1 cellular context compared by ENCODE assay signal in the genomic region with DNA sequence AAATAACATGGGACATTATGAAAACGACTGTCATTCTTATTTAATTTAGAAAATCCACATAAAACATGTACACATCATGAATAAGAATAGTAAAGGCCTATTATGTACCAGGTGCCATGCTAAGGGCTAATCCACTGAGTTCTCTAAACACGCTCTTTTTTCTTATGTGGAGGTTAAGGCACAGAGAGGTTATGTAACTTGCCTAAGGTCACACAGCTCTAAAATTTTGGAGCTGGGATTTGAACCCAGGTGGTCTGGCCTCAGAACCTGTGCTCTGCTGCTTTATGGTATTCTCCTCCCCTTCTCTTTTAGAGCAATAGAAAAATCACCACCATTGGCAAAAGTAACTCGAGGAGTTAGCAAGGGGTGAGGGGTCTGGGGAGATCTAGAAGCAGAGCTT.
TF ChIP-seq lines count a peak whose summit lies in the region.

No MANE protein-coding gene starts in this region.

TF ChIP-seq in H1, 55 proteins besides CTCF, POLR2A, EP300 and RAD21 (continued from another document):
- no peak for TF ChIP-seq SAP30 (IDR thresholded peaks at IDR 0.05; ENCODE audit: insufficient read depth, insufficient replicate concordance, low read length)
- TF ChIP-seq, protein P1, sequence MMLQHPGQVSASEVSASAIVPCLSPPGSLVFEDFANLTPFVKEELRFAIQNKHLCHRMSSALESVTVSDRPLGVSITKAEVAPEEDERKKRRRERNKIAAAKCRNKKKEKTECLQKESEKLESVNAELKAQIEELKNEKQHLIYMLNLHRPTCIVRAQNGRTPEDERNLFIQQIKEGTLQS (IDR thresholded peaks at IDR 0.05; ENCODE audit: insufficient read depth, low read depth, low read length): no peak
- TF ChIP-seq HDAC2 (IDR thresholded peaks at IDR 0.05; ENCODE audit: borderline replicate concordance in 1 of 2, low read depth in 2 of 2, low read length in 2 of 2): peak in 1 of 2 experiments; percentile 36; a peak in 1 of 4 replicates
- TF ChIP-seq KDM1A (IDR thresholded peaks at IDR 0.05; ENCODE audit: borderline replicate concordance, low read length): peak; percentile 92
- no peak for TF ChIP-seq CHD1 (IDR thresholded peaks at IDR 0.05; ENCODE audit: low read depth, low read length)
- no peak for TF ChIP-seq RNF2 (IDR thresholded peaks at IDR 0.05; ENCODE audit: borderline replicate concordance, low read depth, low read length, missing control alignments, poor library complexity, severe bottlenecking)
- TF ChIP-seq KDM4A (IDR thresholded peaks at IDR 0.05; ENCODE audit: low read depth, low read length, severe bottlenecking): no peak
- no peak for TF ChIP-seq RBBP5 (IDR thresholded peaks at IDR 0.05; ENCODE audit: borderline replicate concordance, low read depth, low read length)
- no peak for TF ChIP-seq CHD7 (IDR thresholded peaks at IDR 0.05; ENCODE audit: insufficient replicate concordance, low read length)
TF ChIP-seq in H1: peak in this region for 2.
